In genomic region chr9:90379771-90380170, GRCh38 we compare ENCODE assay signal across 22 cellular contexts.
"Had no signal": no experiment of that assay in that cellular context is flagged by ENCODE, and none has a peak within 500 bp of the region (broad histone marks: within the 10 kb centered on the region; RNA-seq: fewer than 3 reads in every experiment).

No MANE protein-coding gene starts in this region.

- H3K4me1 ChIP-seq: esophagus muscularis mucosa, foreskin keratinocyte, gastroesophageal sphincter, heart left ventricle, left lung, lower lobe of right lung had no signal

- H3K4me3 Mint-ChIP-seq: dendritic cell treated with granulocyte-macrophage colony-stimulating factor and Interleukin-4, amounts not matched to agents 40 ng/mL and 50 ng/mL, for 4 days; effector memory CD8-positive, alpha-beta T cell; endodermal cell; mesothelial cell of epicardium had no signal

- DNase-seq: effector CD8-positive, alpha-beta T cell; effector memory CD8-positive, alpha-beta T cell; endodermal cell; foreskin keratinocyte; heart left ventricle; hippocampal formation; left cardiac atrium; left lung; left ventricle myocardium superior; lower lobe of right lung; mesenchymal stem cell; mucosa of descending colon had no signal

- H3K27me3 ChIP-seq: esophagus muscularis mucosa, foreskin keratinocyte had no signal

- H3K9me3 ChIP-seq: gastroesophageal sphincter, heart left ventricle, left lung, lower lobe of right lung, mucosa of descending colon had no signal

- H3K36me3 ChIP-seq: esophagus muscularis mucosa, gastroesophageal sphincter, heart left ventricle, left lung, lower lobe of right lung had no signal

- FAIRE-seq: colon, endometrium, frontal cortex, islet of Langerhans, keratinocyte had no signal

- H3K9me3 Mint-ChIP-seq: dendritic cell treated with granulocyte-macrophage colony-stimulating factor and Interleukin-4, amounts not matched to agents 40 ng/mL and 50 ng/mL, for 4 days; effector memory CD8-positive, alpha-beta T cell; endodermal cell; mesothelial cell of epicardium had no signal

- H3K4me3 ChIP-seq: coronary artery, esophagus muscularis mucosa, gastroesophageal sphincter, heart left ventricle, left lung, lower lobe of right lung, mucosa of descending colon had no signal

- H3K27ac Mint-ChIP-seq: dendritic cell treated with granulocyte-macrophage colony-stimulating factor and Interleukin-4, amounts not matched to agents 40 ng/mL and 50 ng/mL, for 4 days; effector memory CD8-positive, alpha-beta T cell; endodermal cell; mesothelial cell of epicardium had no signal

- H3K27ac ChIP-seq: coronary artery, esophagus muscularis mucosa, foreskin keratinocyte, gastroesophageal sphincter, heart left ventricle, left lung, lower lobe of right lung had no signal

- ATAC-seq: effector memory CD8-positive, alpha-beta T cell; foreskin keratinocyte; gastroesophageal sphincter; heart left ventricle; left cardiac atrium; left lung; left ventricle myocardium superior; lower lobe of right lung; mucosa of descending colon had no signal

- H3K4me1 Mint-ChIP-seq: mesothelial cell of epicardium had no signal

- H3K36me3 Mint-ChIP-seq: mesothelial cell of epicardium had no signal
